In genomic region chr17:38996660-38997337, GRCh38 we compare ENCODE assay signal across 1 cellular context.
TF ChIP-seq lines count a peak whose summit lies in the region.

No MANE protein-coding gene starts in this region.

TF ChIP-seq in K562, 482 proteins besides CTCF, POLR2A, EP300 and RAD21 (continued from another document):
- TF ChIP-seq ATF6 (CRISPR knock-in tag; IDR thresholded peaks at IDR 0.05), result no peak
- no peak for TF ChIP-seq NFIC (IDR thresholded peaks at IDR 0.05)
- peak; percentile 68 for TF ChIP-seq MEIS2 (IDR thresholded peaks at IDR 0.05; ENCODE audit: partially characterized antibody)
- TF ChIP-seq CBFB (CRISPR knock-in tag; IDR thresholded peaks at IDR 0.05), result no peak
- TF ChIP-seq HDAC1 (IDR thresholded peaks at IDR 0.05), result 0 out of 4 replicates have a peak, but pooled peaks of 1 of the 2 experiments have one; percentile 28
- peak; percentile 85; the same call in 1 of the 2 replicates for TF ChIP-seq CBX5 (IDR thresholded peaks at IDR 0.05; ENCODE audit: borderline replicate concordance, low read depth)
- TF ChIP-seq, protein P1, sequence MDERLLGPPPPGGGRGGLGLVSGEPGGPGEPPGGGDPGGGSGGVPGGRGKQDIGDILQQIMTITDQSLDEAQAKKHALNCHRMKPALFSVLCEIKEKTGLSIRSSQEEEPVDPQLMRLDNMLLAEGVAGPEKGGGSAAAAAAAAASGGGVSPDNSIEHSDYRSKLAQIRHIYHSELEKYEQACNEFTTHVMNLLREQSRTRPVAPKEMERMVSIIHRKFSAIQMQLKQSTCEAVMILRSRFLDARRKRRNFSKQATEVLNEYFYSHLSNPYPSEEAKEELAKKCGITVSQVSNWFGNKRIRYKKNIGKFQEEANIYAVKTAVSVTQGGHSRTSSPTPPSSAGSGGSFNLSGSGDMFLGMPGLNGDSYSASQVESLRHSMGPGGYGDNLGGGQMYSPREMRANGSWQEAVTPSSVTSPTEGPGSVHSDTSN (CRISPR knock-in tag; IDR thresholded peaks at IDR 0.05; ENCODE audit: low read depth), result 0 out of 2 replicates have a peak, but pooled peaks have one; percentile 33
- TF ChIP-seq, protein P1 (tag; conservative IDR thresholded peaks at IDR 0.05; ENCODE audit: low read depth), result peak; percentile 44; the same call in 1 of the 2 replicates
- no peak for TF ChIP-seq ZNF12 (CRISPR knock-in tag; IDR thresholded peaks at IDR 0.05)
- no peak for TF ChIP-seq CREBBP (IDR thresholded peaks at IDR 0.05; ENCODE audit: low read depth, low read length)
- no peak for TF ChIP-seq ATF2 (CRISPR knock-in tag; IDR thresholded peaks at IDR 0.05)
- TF ChIP-seq HNRNPLL (IDR thresholded peaks at IDR 0.05; ENCODE audit: low read depth, low read length, poor library complexity, severe bottlenecking), result no peak
- TF ChIP-seq, protein P2, sequence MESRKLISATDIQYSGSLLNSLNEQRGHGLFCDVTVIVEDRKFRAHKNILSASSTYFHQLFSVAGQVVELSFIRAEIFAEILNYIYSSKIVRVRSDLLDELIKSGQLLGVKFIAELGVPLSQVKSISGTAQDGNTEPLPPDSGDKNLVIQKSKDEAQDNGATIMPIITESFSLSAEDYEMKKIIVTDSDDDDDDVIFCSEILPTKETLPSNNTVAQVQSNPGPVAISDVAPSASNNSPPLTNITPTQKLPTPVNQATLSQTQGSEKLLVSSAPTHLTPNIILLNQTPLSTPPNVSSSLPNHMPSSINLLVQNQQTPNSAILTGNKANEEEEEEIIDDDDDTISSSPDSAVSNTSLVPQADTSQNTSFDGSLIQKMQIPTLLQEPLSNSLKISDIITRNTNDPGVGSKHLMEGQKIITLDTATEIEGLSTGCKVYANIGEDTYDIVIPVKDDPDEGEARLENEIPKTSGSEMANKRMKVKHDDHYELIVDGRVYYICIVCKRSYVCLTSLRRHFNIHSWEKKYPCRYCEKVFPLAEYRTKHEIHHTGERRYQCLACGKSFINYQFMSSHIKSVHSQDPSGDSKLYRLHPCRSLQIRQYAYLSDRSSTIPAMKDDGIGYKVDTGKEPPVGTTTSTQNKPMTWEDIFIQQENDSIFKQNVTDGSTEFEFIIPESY (CRISPR knock-in tag; IDR thresholded peaks at IDR 0.05), result no peak
- no peak for TF ChIP-seq MGA (IDR thresholded peaks at IDR 0.05)
- no peak for TF ChIP-seq TCF7L2 (IDR thresholded peaks at IDR 0.05; ENCODE audit: low read depth, low read length)
- peak; percentile 23 for TF ChIP-seq HDAC3 (IDR thresholded peaks at IDR 0.05; ENCODE audit: borderline replicate concordance, partially characterized antibody)
- TF ChIP-seq NFXL1 (CRISPR knock-in tag; IDR thresholded peaks at IDR 0.05), result no peak
- no peak for TF ChIP-seq CREB3 (tag; conservative IDR thresholded peaks at IDR 0.05; ENCODE audit: low read depth)
